13 cellular contexts compared by ENCODE assay signal in the genomic region with DNA sequence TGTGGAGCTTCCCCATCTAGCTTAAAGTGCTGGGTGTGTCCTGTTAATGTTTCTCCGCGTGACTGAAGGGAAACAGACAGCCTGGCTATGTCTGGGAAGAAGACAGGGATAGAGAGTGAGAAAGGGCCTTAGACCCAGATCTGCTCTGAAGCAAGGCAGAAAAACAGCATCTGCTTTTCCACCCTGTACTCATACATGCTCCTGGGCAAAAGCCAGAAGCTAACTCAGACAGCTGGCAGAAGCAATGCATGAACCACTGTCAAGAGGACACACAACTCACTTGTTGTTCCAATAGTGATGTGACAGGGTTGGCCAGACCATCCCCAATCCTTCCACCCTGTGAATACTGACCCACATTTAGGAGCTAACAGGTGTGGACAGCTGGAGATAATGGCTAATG.
DNase-seq lines count a peak whose midpoint lies in the region; TF ChIP-seq lines count a peak whose summit lies in the region.
"Had no signal": no experiment of that assay in that cellular context is flagged by ENCODE, and none has a peak within 500 bp of the region (broad histone marks: within the 10 kb centered on the region; RNA-seq: fewer than 3 reads in every experiment).

No MANE protein-coding gene starts in this region.

- no peaks in the 10 kb centered on the region for H3K9me3 Mint-ChIP-seq in activated naive CD8-positive, alpha-beta T cell treated with anti-CD3 and anti-CD28 coated beads for 36 hours

- H3K9ac ChIP-seq in skeletal muscle tissue (ENCODE audit: low read depth in 1 of 3, low read length in 3 of 3), result peak overlapping the region in 1 of 3 donors; percentile 10

- H3K4me1 ChIP-seq in skeletal muscle tissue (ENCODE audit: control insufficient read depth in 3 of 3, insufficient read depth in 3 of 3, low read length in 3 of 3), result peaks cover 6 to 12% (median 7%) of the 10 kb centered on the region in 3 donors

- CTCF ChIA-PET in RWPE1 (lab: Yijun Ruan, JAX), result interaction anchor here (0.7 to 0.8 kb wide), 3 partner anchors 9 to 417 kb away, joined by 4 to 6 read pairs (median 5); no protein-coding TSS in a partner anchor

- no peaks in the 10 kb centered on the region for H3K36me3 Mint-ChIP-seq in activated naive CD8-positive, alpha-beta T cell treated with anti-CD3 and anti-CD28 coated beads for 36 hours

- TF ChIP-seq CTCF in coronary artery (IDR thresholded peaks at IDR 0.05), result no peak
- TF ChIP-seq CTCF in RWPE1 (conservative IDR thresholded peaks at IDR 0.05; ENCODE audit: low read depth), result no peak

- no peaks in the 10 kb centered on the region for H3K4me1 Mint-ChIP-seq in activated naive CD8-positive, alpha-beta T cell treated with anti-CD3 and anti-CD28 coated beads for 36 hours

- peaks cover 37% of the 10 kb centered on the region for H3K27me3 Mint-ChIP-seq in activated naive CD8-positive, alpha-beta T cell treated with anti-CD3 and anti-CD28 coated beads for 36 hours

- H3K4me3 ChIP-seq in coronary artery (no peak overlapping the region), skeletal muscle tissue (ENCODE audit: low read length in 3 of 3) (no peak overlapping the region)

- no peaks in the 10 kb centered on the region for H3K9me3 ChIP-seq in skeletal muscle tissue (ENCODE audit: control insufficient read depth in 3 of 3, low read length in 3 of 3)

- POLR2A ChIA-PET in RWPE1 (lab: Yijun Ruan, JAX; ENCODE audit: low non-redundant PET), result no interaction called here

- no peak overlapping the region for H3K27ac Mint-ChIP-seq in activated naive CD8-positive, alpha-beta T cell treated with anti-CD3 and anti-CD28 coated beads for 36 hours

- no peak overlapping the region for H3K4me3 Mint-ChIP-seq in activated naive CD8-positive, alpha-beta T cell treated with anti-CD3 and anti-CD28 coated beads for 36 hours

- H3K27me3 ChIP-seq in skeletal muscle tissue (ENCODE audit: control insufficient read depth in 3 of 3, insufficient read depth in 3 of 3, low read length in 3 of 3), result no peaks in the 10 kb centered on the region

- peaks cover 0 to 3% (median 0%) of the 10 kb centered on the region in 3 donors for H3K36me3 ChIP-seq in skeletal muscle tissue (ENCODE audit: control insufficient read depth in 3 of 3, insufficient read depth in 3 of 3, low read length in 3 of 3)

- H3K27ac ChIP-seq in coronary artery (peak overlapping the region; percentile 26 to 57), skeletal muscle tissue (ENCODE audit: low read depth, low read length) (peak overlapping the region; percentile 52), RWPE1 (no peak overlapping the region)

- DNase-seq in Ammon's horn (ENCODE audit: low spot score) (peak; percentile 4), coronary artery (ENCODE audit: low spot score) (no peak), islet precursor cell (peak; percentile 62), C1 segment of cervical spinal cord (lab: John Stamatoyannopoulos, UW) (no peak), RWPE1 (ENCODE audit: low spot score) (no peak)
- no peak for DNase-seq in activated naive CD8-positive, alpha-beta T cell treated with anti-CD3 and anti-CD28 coated beads for 36 hours
- DNase-seq in stimulated activated CD4-positive, alpha-beta T cell treated with anti-CD3 and anti-CD28 coated beads, Interleukin-12 subunit alpha, Interleukin-12 subunit beta, amount 100 ng/mL, for 4 hours, result no peak
- DNase-seq: activated effector memory CD4-positive, alpha-beta T cell treated with anti-CD3 and anti-CD28 coated beads, Interleukin-2, amount 50 U/mL, for 16 hours; Calu3; effector CD4-positive, alpha-beta T cell; foreskin melanocyte; stimulated activated CD4-positive, alpha-beta T cell treated with anti-CD3 and anti-CD28 coated beads, Interleukin-1b, Interleukin-23, amount 100 ng/mL, for 48 hours had no signal

Comparison
In these comparisons a context has a peak if more than half of its experiments do, and no peak if none do; other contexts are left out.
1. DNase-seq: peak in Ammon's horn (single experiment) and islet precursor cell (single experiment); none in coronary artery (single experiment), C1 segment of cervical spinal cord (0 of 14), RWPE1 (single experiment), activated naive CD8-positive, alpha-beta T cell treated with anti-CD3 and anti-CD28 coated beads for 36 hours (single experiment) and stimulated activated CD4-positive, alpha-beta T cell treated with anti-CD3 and anti-CD28 coated beads, Interleukin-12 subunit alpha, Interleukin-12 subunit beta, amount 100 ng/mL, for 4 hours (single experiment).